Comparison of ENCODE assay signal across 8 cellular contexts in genomic region chr3:194556086-194557056, GRCh38.
DNase-seq lines count a peak whose midpoint lies in the region; ATAC-seq, FAIRE-seq and TF ChIP-seq lines count a peak whose summit lies in the region.

No MANE protein-coding gene starts in this region.

- H3K79me2 ChIP-seq in parathyroid adenoma: no peaks in the 10 kb centered on the region

- H2AFZ ChIP-seq in parathyroid adenoma: peak overlapping the region; percentile 82

- CTCF ChIA-PET in A673 (lab: Charles Lee): no interaction called here

- no peak for ATAC-seq in GM19452 (IDR thresholded peaks at IDR 0.05; ENCODE audit: unreplicated experiment)

- H3K4me1 ChIP-seq in breast epithelium: no peaks in the 10 kb centered on the region
- peaks cover 22% of the 10 kb centered on the region for H3K4me1 ChIP-seq in parathyroid adenoma
- H3K4me1 ChIP-seq in A673 (ENCODE audit: insufficient read depth, low read length, poor library complexity, severe bottlenecking): peaks cover 2% of the 10 kb centered on the region

- POLR2A ChIA-PET in A673 (lab: Charles Lee; ENCODE audit: low non-redundant PET): no interaction called here

- H3K4me3 ChIP-seq in breast epithelium: peak overlapping the region in 2 of 3 donors; percentile 34 to 56
- H3K4me3 ChIP-seq in parathyroid adenoma (ENCODE audit: low read depth, low read length): no peak overlapping the region
- H3K4me3 ChIP-seq in foreskin fibroblast (ENCODE audit: low read depth in 1 of 2, low read length in 2 of 2): no peak overlapping the region
- no peak overlapping the region for H3K4me3 ChIP-seq in A673 (ENCODE audit: low read depth, low read length, poor library complexity, severe bottlenecking)

- TF ChIP-seq CTCF in breast epithelium (IDR thresholded peaks at IDR 0.05): no peak
- no peak for TF ChIP-seq CTCF in parathyroid adenoma (IDR thresholded peaks at IDR 0.05)
- TF ChIP-seq CTCF in foreskin fibroblast (IDR thresholded peaks at IDR 0.05; ENCODE audit: low read depth, low read length): no peak
- no peak for TF ChIP-seq CTCF in A673 (conservative IDR thresholded peaks at IDR 0.05; ENCODE audit: low read depth, low read length)

- FAIRE-seq in GM18507 (lab: Jason Lieb, UNC): peak; percentile 21

- no peak for DNase-seq in GM18507 (ENCODE audit: extremely low spot score, insufficient read length, low read depth)
- peak; percentile 29 for DNase-seq in NOMO-1 treated with dmso at 0.1 percent for 144 hours (lab: John Stamatoyannopoulos, UW; ENCODE audit: unreplicated experiment)
- DNase-seq in breast epithelium (ENCODE audit: low spot score in 2 of 2): no peak
- DNase-seq in foreskin fibroblast: no peak
- no peak for DNase-seq in A673 (ENCODE audit: low spot score)
- no peak for DNase-seq in globus pallidus (ENCODE audit: low spot score)

- intact Hi-C loops in breast epithelium (cut with DNase I; ENCODE audit: low total_unique reads) (no loop called here), A673 (cut with micrococcal nuclease; ENCODE audit: unreplicated experiment) (no loop called here)

- no peak overlapping the region for H3K9ac ChIP-seq in parathyroid adenoma

- no peaks in the 10 kb centered on the region for H3K36me3 ChIP-seq in breast epithelium
- no peaks in the 10 kb centered on the region for H3K36me3 ChIP-seq in parathyroid adenoma (ENCODE audit: control insufficient read depth, insufficient read depth, low read length)
- H3K36me3 ChIP-seq in A673 (ENCODE audit: insufficient read depth, low read length, poor library complexity, severe bottlenecking): no peaks in the 10 kb centered on the region

- no peak overlapping the region for H3K4me2 ChIP-seq in parathyroid adenoma (ENCODE audit: low read length)

- no peaks in the 10 kb centered on the region for H3K9me3 ChIP-seq in breast epithelium
- no peaks in the 10 kb centered on the region for H3K9me3 ChIP-seq in parathyroid adenoma (ENCODE audit: control insufficient read depth, low read length)
- H3K9me3 ChIP-seq in A673 (ENCODE audit: low read depth, low read length, poor library complexity, severe bottlenecking): no peaks in the 10 kb centered on the region

- H3K27me3 ChIP-seq in breast epithelium (no peaks in the 10 kb centered on the region), parathyroid adenoma (ENCODE audit: control insufficient read depth, insufficient read depth, low read length) (no peaks in the 10 kb centered on the region), A673 (replicated peaks; ENCODE audit: insufficient read depth, low read depth, low read length, poor library complexity) (no peaks in the 10 kb centered on the region)

- BruUV-seq in A673 (replicated peaks; lab: Mats Ljungman, UMichigan): no TSS peak

- H3K27ac ChIP-seq in breast epithelium (no peak overlapping the region), parathyroid adenoma (peak overlapping the region; percentile 29), A673 (ENCODE audit: low read depth, low read length, poor library complexity, severe bottlenecking) (no peak overlapping the region)

- TF ChIP-seq POLR2A in breast epithelium (IDR thresholded peaks at IDR 0.05): no peak

Comparison
In these comparisons a context has a peak if more than half of its experiments do, and no peak if none do; other contexts are left out.
1. H3K4me3 ChIP-seq: peak in breast epithelium (2 of 3); none in parathyroid adenoma (single experiment), foreskin fibroblast (0 of 2) and A673 (single experiment).